Comparison of ENCODE assay signal across 1 cellular context in genomic region chr1:45010855-45011811, GRCh38.
TF ChIP-seq lines count a peak whose summit lies in the region.

HECTD3 (minus strand) TSS chr1:45011324; CDS start chr1:45011257, 67 bp downstream.

TF ChIP-seq in HepG2, 621 proteins besides CTCF, POLR2A, EP300 and RAD21 (continued from another document and continues in another):
- TF ChIP-seq HMGXB4 (CRISPR knock-in tag; IDR thresholded peaks at IDR 0.05; ENCODE audit: borderline replicate concordance in 1 of 2, low read depth in 1 of 2) = peak in 1 of 2 experiments; percentile 72; a peak in 2 of 4 replicates
- peak; percentile 97 for TF ChIP-seq SAP130 (CRISPR knock-in tag; IDR thresholded peaks at IDR 0.05; ENCODE audit: low read depth)
- peak; percentile 10; the same call in 1 of the 2 replicates for TF ChIP-seq KLF6 (CRISPR knock-in tag; IDR thresholded peaks at IDR 0.05)
- TF ChIP-seq ZNF574 (CRISPR knock-in tag; IDR thresholded peaks at IDR 0.05) = peak; percentile 59
- 0 out of 2 replicates have a peak, but pooled peaks have one; percentile 35 for TF ChIP-seq ISL2 (CRISPR knock-in tag; IDR thresholded peaks at IDR 0.05)
- TF ChIP-seq ZEB1 (IDR thresholded peaks at IDR 0.05; ENCODE audit: insufficient replicate concordance, low read depth) = peak; percentile 49
- TF ChIP-seq NFATC3 (CRISPR knock-in tag; IDR thresholded peaks at IDR 0.05) = 0 out of 2 replicates have a peak, but pooled peaks have one; percentile 26
- TF ChIP-seq ZNF691 (CRISPR knock-in tag; IDR thresholded peaks at IDR 0.05; ENCODE audit: borderline replicate concordance, low read depth) = 0 out of 2 replicates have a peak, but pooled peaks have one; percentile 14
- 0 out of 2 replicates have a peak, but pooled peaks have one; percentile 40 for TF ChIP-seq ZNF704 (CRISPR knock-in tag; IDR thresholded peaks at IDR 0.05; ENCODE audit: borderline replicate concordance)
- TF ChIP-seq ERF (CRISPR knock-in tag; IDR thresholded peaks at IDR 0.05) = 0 out of 2 replicates have a peak, but pooled peaks have one; percentile 8
- TF ChIP-seq KDM5B (CRISPR knock-in tag; IDR thresholded peaks at IDR 0.05; ENCODE audit: borderline replicate concordance) = no peak; the same call in 1 of the 2 replicates
- no peak for TF ChIP-seq FOXP1 (IDR thresholded peaks at IDR 0.05)
- TF ChIP-seq FOXP1 (CRISPR knock-in tag; IDR thresholded peaks at IDR 0.05) = 0 out of 2 replicates have a peak, but pooled peaks have one; percentile 7
- no peak for TF ChIP-seq SMAD9 (CRISPR knock-in tag; IDR thresholded peaks at IDR 0.05)
- no peak for TF ChIP-seq NR3C1 (CRISPR knock-in tag; IDR thresholded peaks at IDR 0.05)
- TF ChIP-seq MED1 (CRISPR knock-in tag; IDR thresholded peaks at IDR 0.05) = peak; percentile 68; the same call in 1 of the 2 replicates
- peak; percentile 87 for TF ChIP-seq PHF20 (CRISPR knock-in tag; IDR thresholded peaks at IDR 0.05)
- TF ChIP-seq IRF9 (CRISPR knock-in tag; IDR thresholded peaks at IDR 0.05; ENCODE audit: borderline replicate concordance) = 0 out of 2 replicates have a peak, but pooled peaks have one; percentile 43
- 0 out of 2 replicates have a peak, but pooled peaks have one; percentile 43 for TF ChIP-seq ZNF343 (CRISPR knock-in tag; IDR thresholded peaks at IDR 0.05)
- TF ChIP-seq LCORL (IDR thresholded peaks at IDR 0.05) = no peak
- TF ChIP-seq LCORL (CRISPR knock-in tag; IDR thresholded peaks at IDR 0.05) = no peak
- TF ChIP-seq SIN3B (IDR thresholded peaks at IDR 0.05; ENCODE audit: low read length) = 0 out of 2 replicates have a peak, but pooled peaks have one; percentile 22
- peak; percentile 93 for TF ChIP-seq ARID4A (CRISPR knock-in tag; IDR thresholded peaks at IDR 0.05; ENCODE audit: borderline replicate concordance)
- TF ChIP-seq RXRB (CRISPR knock-in tag; IDR thresholded peaks at IDR 0.05; ENCODE audit: borderline replicate concordance) = no peak
- 0 out of 2 replicates have a peak, but pooled peaks have one; percentile 15 for TF ChIP-seq ZSCAN29 (CRISPR knock-in tag; conservative IDR thresholded peaks at IDR 0.05)
- TF ChIP-seq MAX (IDR thresholded peaks at IDR 0.05) = peak; percentile 33; the same call in 1 of the 2 replicates
- TF ChIP-seq GLMP (CRISPR knock-in tag; IDR thresholded peaks at IDR 0.05; ENCODE audit: borderline replicate concordance) = no peak
- TF ChIP-seq PAXIP1 (CRISPR knock-in tag; conservative IDR thresholded peaks at IDR 0.05) = 0 out of 2 replicates have a peak, but pooled peaks have one; percentile 14
- 0 out of 2 replicates have a peak, but pooled peaks have one; percentile 27 for TF ChIP-seq ZNF772 (CRISPR knock-in tag; IDR thresholded peaks at IDR 0.05)
- no peak for TF ChIP-seq SALL1 (CRISPR knock-in tag; IDR thresholded peaks at IDR 0.05)
